8 cellular contexts compared by ENCODE assay signal in the genomic region with DNA sequence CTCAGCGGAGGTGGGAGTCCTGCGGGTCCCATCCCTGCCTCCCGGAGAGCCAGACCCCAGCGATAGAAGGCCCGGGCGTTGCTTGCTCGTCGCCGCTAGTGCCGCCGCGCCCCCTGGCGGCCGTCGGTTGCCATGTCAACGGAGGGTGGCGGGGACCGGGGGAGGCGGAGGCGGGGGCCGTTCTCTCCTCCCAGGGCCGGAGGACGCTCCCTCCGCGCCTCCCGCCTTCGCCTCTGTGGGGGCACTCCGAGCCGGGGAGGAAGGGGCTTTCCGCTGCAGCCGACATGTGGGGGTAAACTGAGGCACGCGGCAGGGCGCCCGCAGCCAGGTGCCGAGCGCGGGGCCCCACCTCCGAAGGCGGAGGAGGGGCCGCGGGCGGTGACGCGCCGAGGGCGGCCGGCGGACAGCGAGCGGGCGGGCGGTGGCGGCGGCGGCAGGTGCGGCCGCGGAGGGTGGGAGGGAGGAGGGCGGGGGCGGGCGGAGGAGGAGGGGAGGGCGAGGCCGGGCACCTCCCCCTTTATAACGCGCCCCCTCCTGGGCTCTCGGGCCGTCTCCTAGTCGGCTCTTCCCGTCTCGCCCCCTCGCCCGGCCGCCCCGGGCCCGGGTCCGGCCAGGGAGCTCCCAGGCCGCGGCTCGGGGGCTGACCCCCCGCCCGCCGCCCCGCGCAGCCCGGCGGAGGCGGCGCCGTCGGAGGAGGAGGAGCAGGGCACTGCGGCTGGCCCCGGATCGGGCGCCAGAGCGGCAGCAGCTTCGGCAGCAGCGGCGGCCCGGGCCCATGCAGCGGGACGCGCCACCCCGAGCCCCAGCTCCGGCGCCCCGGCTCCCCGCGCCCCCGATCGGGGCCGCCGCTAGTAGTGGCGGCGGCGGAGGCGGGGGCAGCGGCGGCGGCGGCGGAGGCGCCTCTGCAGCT. TPM values are rescaled to one million over a fixed set of nuclear protein-coding genes. Genes with fewer than 3 reads are reported as not detected.
A peak's percentile ranks its signal among the peaks of the same experiment; 100 is the strongest.
DNase-seq lines count a peak whose midpoint lies in the region; ATAC-seq lines count a peak whose summit lies in the region.

No MANE protein-coding gene starts in this region.

- intact Hi-C loops in left colon (cut with DNase I, micrococcal nuclease), result loop anchor here in 1 of 2 donors (10.0 kb wide), 1 partner anchor 130 kb away; a partner anchor contains a TSS

- ATAC-seq in GM19025 (IDR thresholded peaks at IDR 0.05; ENCODE audit: low read depth, unreplicated experiment), result peak; percentile 50
- peak; percentile 39 for ATAC-seq in HG03342 (IDR thresholded peaks at IDR 0.05; ENCODE audit: unreplicated experiment)
- peak; percentile 75 for ATAC-seq in left colon

- peak overlapping the region; percentile 94 for H3K27ac ChIP-seq in cingulate gyrus (ENCODE audit: low read depth, low read length)

- DNase-seq in Ammon's horn (ENCODE audit: low spot score), result peak; percentile 85
- peak; percentile 79 for DNase-seq in NCI-H510A treated with DMSO at 0.1 percent for 48 hours (lab: John Stamatoyannopoulos, UW)
- DNase-seq in activated CD4-positive, alpha-beta T cell treated with anti-CD3 and anti-CD28 coated beads for 48 hours, result peak; percentile 90
- peak; percentile 78 to 89 for DNase-seq in left colon
- DNase-seq in stimulated activated CD4-positive, alpha-beta T cell treated with anti-CD3 and anti-CD28 coated beads, Interleukin-2, amount 100 ng/mL, for 24 hours, result peak; percentile 88 to 89

RNA-seq across cellular contexts. Expression of a gene that starts 0.6 kb away (rescaled TPM):
- 10 to 100 TPM; 70.4 to 87.4 TPM for total RNA-seq in left colon

RNA-seq across cellular contexts. Expression of a gene that starts 6.8 kb away (rescaled TPM):
- 1 to 10 TPM; 2.8 to 3.1 TPM for total RNA-seq in left colon

RNA-seq across cellular contexts. Expression of a gene that starts 17.4 kb away (rescaled TPM):
- 10 to 100 TPM; 31.4 to 47.0 TPM for total RNA-seq in left colon

RNA-seq across cellular contexts. Expression of a gene that starts 50.2 kb away (rescaled TPM):
- 10 to 100 TPM; 32.0 to 32.7 TPM for total RNA-seq in left colon

Comparison
In these comparisons a context has a peak if more than half of its experiments do, and no peak if none do; other contexts are left out.
1. Peak in every context shown above with its lines: DNase-seq, ATAC-seq and H3K27ac ChIP-seq.